ENCODE assay signal across 17 cellular contexts in genomic region chr6:26300828-26301227, GRCh38.
DNase-seq lines count a peak whose midpoint lies in the region; TF ChIP-seq lines count a peak whose summit lies in the region.
"Had no signal": no experiment of that assay in that cellular context is flagged by ENCODE, and none has a peak within 500 bp of the region (broad histone marks: within the 10 kb centered on the region; RNA-seq: fewer than 3 reads in every experiment).

No MANE protein-coding gene starts in this region.

- no peaks in the 10 kb centered on the region for H3K27me3 Mint-ChIP-seq in activated T-cell treated with anti-CD3 and anti-CD28 coated beads, Interleukin-2, amount 50 U/mL, for 24 hours
- no peaks in the 10 kb centered on the region for H3K27me3 Mint-ChIP-seq in activated naive CD8-positive, alpha-beta T cell

- H3K27ac ChIP-seq in KMS-11: no peak overlapping the region; the same call in 1 of the 2 replicates
- no peak overlapping the region for H3K27ac ChIP-seq in mesenchymal stem cell (ENCODE audit: low read length, poor library complexity, severe bottlenecking)
- H3K27ac ChIP-seq: BLaER1 treated with 17β-estradiol and CSF1 and Interleukin-3, amounts not matched to agents 10 nM and 100 nM had no signal

- no peak overlapping the region for H4K8ac ChIP-seq in mesenchymal stem cell (ENCODE audit: low read length)

- no peaks in the 10 kb centered on the region for H3K79me1 ChIP-seq in mesenchymal stem cell (replicated peaks; ENCODE audit: low read length, poor library complexity, severe bottlenecking)

- no peaks in the 10 kb centered on the region for H3K36me3 ChIP-seq in KMS-11 (ENCODE audit: insufficient read depth)
- no peaks in the 10 kb centered on the region for H3K36me3 ChIP-seq in mesenchymal stem cell (ENCODE audit: control insufficient read depth in 1 of 2, insufficient read depth in 2 of 2, low read depth in 1 of 2, low read length in 2 of 2)
- H3K36me3 ChIP-seq: BLaER1 treated with 17β-estradiol and CSF1 and Interleukin-3, amounts not matched to agents 10 nM and 100 nM had no signal

- H3K4me1 Mint-ChIP-seq in activated T-cell treated with anti-CD3 and anti-CD28 coated beads, Interleukin-2, amount 50 U/mL, for 24 hours (ENCODE audit: low read depth): peaks cover 47% of the 10 kb centered on the region
- peaks cover 42% of the 10 kb centered on the region for H3K4me1 Mint-ChIP-seq in activated naive CD8-positive, alpha-beta T cell (ENCODE audit: low read depth)

- H2BK5ac ChIP-seq in mesenchymal stem cell (ENCODE audit: low read depth, low read length, poor library complexity, severe bottlenecking): no peak overlapping the region

- no peak overlapping the region for H3K4ac ChIP-seq in mesenchymal stem cell (ENCODE audit: low read depth in 1 of 2, low read length in 2 of 2)

- H2BK120ac ChIP-seq in mesenchymal stem cell (ENCODE audit: low read depth, low read length): no peak overlapping the region

- H3K14ac ChIP-seq in mesenchymal stem cell (ENCODE audit: low read length in 2 of 2): no peak overlapping the region

- H3K4me3 ChIP-seq in KMS-11 (IDR thresholded peaks at IDR 0.05; ENCODE audit: insufficient read depth, low read depth, low read length) (no peak overlapping the region), mesenchymal stem cell (ENCODE audit: insufficient read depth in 1 of 2, low read depth in 1 of 2, low read length in 2 of 2) (no peak overlapping the region)
- H3K4me3 ChIP-seq: BLaER1 treated with 17β-estradiol and CSF1 and Interleukin-3, amounts not matched to agents 10 nM and 100 nM; GM23338 had no signal

- H3K36me3 Mint-ChIP-seq in activated T-cell treated with anti-CD3 and anti-CD28 coated beads, Interleukin-2, amount 50 U/mL, for 24 hours (ENCODE audit: low read depth): no peaks in the 10 kb centered on the region
- no peaks in the 10 kb centered on the region for H3K36me3 Mint-ChIP-seq in activated naive CD8-positive, alpha-beta T cell
- H3K36me3 Mint-ChIP-seq: IgD-negative memory B cell had no signal

- H3K27ac Mint-ChIP-seq in activated T-cell treated with anti-CD3 and anti-CD28 coated beads, Interleukin-2, amount 50 U/mL, for 24 hours: peak overlapping the region; percentile 64
- peak overlapping the region; percentile 88 for H3K27ac Mint-ChIP-seq in activated naive CD8-positive, alpha-beta T cell
- H3K27ac Mint-ChIP-seq: CD8-positive, alpha-beta memory T cell; GM23338; IgD-negative memory B cell had no signal

- peak overlapping the region; percentile 58 for H3K4me2 ChIP-seq in KMS-11
- no peak overlapping the region for H3K4me2 ChIP-seq in mesenchymal stem cell (ENCODE audit: low read length, poor library complexity, severe bottlenecking)
- H3K4me2 ChIP-seq: BLaER1 treated with 17β-estradiol and CSF1 and Interleukin-3, amounts not matched to agents 10 nM and 100 nM; GM23338 had no signal

- no peaks in the 10 kb centered on the region for H3K79me2 ChIP-seq in KMS-11 (ENCODE audit: insufficient read depth, low read depth)

- H3K27me3 ChIP-seq in KMS-11 (ENCODE audit: insufficient read depth, low read depth) (no peaks in the 10 kb centered on the region), mesenchymal stem cell (ENCODE audit: control insufficient read depth in 1 of 2, insufficient read depth in 1 of 2, low read length in 2 of 2) (no peaks in the 10 kb centered on the region)
- H3K27me3 ChIP-seq: BLaER1 treated with 17β-estradiol and CSF1 and Interleukin-3, amounts not matched to agents 10 nM and 100 nM had no signal

- no peak overlapping the region for H2BK15ac ChIP-seq in mesenchymal stem cell (ENCODE audit: low read depth, poor library complexity, severe bottlenecking)

- H3K4me3 Mint-ChIP-seq in activated T-cell treated with anti-CD3 and anti-CD28 coated beads, Interleukin-2, amount 50 U/mL, for 24 hours: peak overlapping the region; percentile 25
- peak overlapping the region; percentile 65 for H3K4me3 Mint-ChIP-seq in activated naive CD8-positive, alpha-beta T cell
- H3K4me3 Mint-ChIP-seq: CD8-positive, alpha-beta memory T cell; IgD-negative memory B cell had no signal

- H2AFZ ChIP-seq in KMS-11 (ENCODE audit: low read depth) (no peak overlapping the region), mesenchymal stem cell (ENCODE audit: low read depth, low read length) (no peak overlapping the region)
- H2AFZ ChIP-seq: GM23338 had no signal

- H2AK5ac ChIP-seq in mesenchymal stem cell (ENCODE audit: low read length, severe bottlenecking): no peak overlapping the region

- no peak overlapping the region for H4K91ac ChIP-seq in mesenchymal stem cell (ENCODE audit: low read length)

- peaks cover 57% of the 10 kb centered on the region for H3K4me1 ChIP-seq in KMS-11 (ENCODE audit: low read depth, poor library complexity, severe bottlenecking)
- H3K4me1 ChIP-seq in mesenchymal stem cell (ENCODE audit: control insufficient read depth, insufficient read depth, low read depth, low read length): peaks cover 4% of the 10 kb centered on the region

- no peak overlapping the region for H2BK12ac ChIP-seq in mesenchymal stem cell (ENCODE audit: low read length in 2 of 2)

- H3K9me3 ChIP-seq in mesenchymal stem cell (ENCODE audit: control insufficient read depth, low read length): no peaks in the 10 kb centered on the region
- H3K9me3 ChIP-seq: BLaER1 treated with 17β-estradiol and CSF1 and Interleukin-3, amounts not matched to agents 10 nM and 100 nM had no signal

- no peak overlapping the region for H3K23ac ChIP-seq in mesenchymal stem cell (ENCODE audit: low read length in 2 of 2)

- no peak for DNase-seq in activated T-cell treated with anti-CD3 and anti-CD28 coated beads, Interleukin-2, amount 50 U/mL, for 24 hours
- no peak for DNase-seq in activated T-cell treated with anti-CD3 and anti-CD28 coated beads, Interleukin-2, amount 50 U/mL, for 1 hour
- DNase-seq in mesenchymal stem cell: no peak
- no peak for DNase-seq in T-helper 9 cell
- DNase-seq in NCI-H1048 (lab: John Stamatoyannopoulos, UW): no peak
- DNase-seq: CD8-positive, alpha-beta memory T cell; DMS79; MM.1S; NCI-H1092 treated with DMSO at 0.1 percent for 48 hours; NCI-H146; NCI-H2081 treated with DMSO at 0.1 percent for 48 hours; NK-92 treated with Interleukin-12 subunit alpha and Interleukin-12 subunit beta, amount 100 ng/mL, for 24 hours had no signal

- no peak for TF ChIP-seq CTCF in KMS-11 (conservative IDR thresholded peaks at IDR 0.05; ENCODE audit: low read depth, low read length)

- no peaks in the 10 kb centered on the region for H3K9me3 Mint-ChIP-seq in activated T-cell treated with anti-CD3 and anti-CD28 coated beads, Interleukin-2, amount 50 U/mL, for 24 hours
- no peaks in the 10 kb centered on the region for H3K9me3 Mint-ChIP-seq in activated naive CD8-positive, alpha-beta T cell (ENCODE audit: low read depth)

- no peak overlapping the region for H3K18ac ChIP-seq in mesenchymal stem cell (ENCODE audit: low read depth in 1 of 2, low read length in 2 of 2)

- no peaks in the 10 kb centered on the region for H4K20me1 ChIP-seq in KMS-11 (ENCODE audit: insufficient read depth)
- H4K20me1 ChIP-seq: BLaER1 treated with 17β-estradiol and CSF1 and Interleukin-3, amounts not matched to agents 10 nM and 100 nM had no signal

- H3K9ac ChIP-seq in KMS-11: no peak overlapping the region
- peak overlapping the region; percentile 19 for H3K9ac ChIP-seq in mesenchymal stem cell (ENCODE audit: low read length)
- H3K9ac ChIP-seq: BLaER1 treated with 17β-estradiol and CSF1 and Interleukin-3, amounts not matched to agents 10 nM and 100 nM had no signal
